ENCODE assay signal across 12 cellular contexts in the genomic region with DNA sequence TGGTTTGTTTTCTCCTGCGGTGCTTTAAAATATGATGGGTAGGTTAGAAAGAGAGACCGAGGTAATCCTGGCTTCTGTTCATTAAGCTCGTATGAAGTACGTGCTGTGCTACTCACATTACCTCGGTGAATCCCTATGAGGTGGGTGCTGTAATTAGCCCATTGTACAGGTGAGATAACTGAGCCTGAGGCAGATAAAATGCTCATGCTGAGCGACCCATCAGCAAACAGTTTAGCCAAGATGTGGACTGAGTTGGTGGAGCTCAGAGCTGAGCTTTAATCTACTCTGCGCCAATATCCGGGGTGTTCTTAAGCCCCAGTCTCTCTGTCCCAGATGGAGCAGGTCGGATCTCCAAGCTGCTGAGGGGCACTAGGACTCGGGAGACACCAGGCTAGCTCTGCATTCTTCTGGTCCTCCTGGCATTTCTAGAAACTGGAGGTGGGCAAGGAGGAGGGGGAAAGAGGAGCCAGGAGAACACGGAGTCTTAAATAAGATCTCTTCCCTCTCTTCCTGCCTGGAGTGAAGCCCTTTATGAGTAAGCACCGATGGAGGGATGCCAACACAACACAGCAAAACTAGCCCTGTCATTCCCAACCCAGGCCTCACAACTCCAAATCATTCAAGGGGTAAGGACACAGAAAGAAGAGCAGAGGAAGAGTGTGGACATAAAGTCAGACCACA.
DNase-seq lines count a peak whose midpoint lies in the region; ATAC-seq lines count a peak whose summit lies in the region.
"Had no signal": no experiment of that assay in that cellular context is flagged by ENCODE, and none has a peak within 500 bp of the region (broad histone marks: within the 10 kb centered on the region; RNA-seq: fewer than 3 reads in every experiment).

No MANE protein-coding gene starts in this region.

- DNase-seq in Daoy (ENCODE audit: low read depth) (peak; percentile 79), SJSA1 (ENCODE audit: low read depth in 1 of 2, low spot score in 2 of 2) (peak; percentile 59 to 68), fibroblast of the conjunctiva (ENCODE audit: low read depth) (peak; percentile 85), COLO668 (lab: John Stamatoyannopoulos, UW; ENCODE audit: unreplicated experiment) (no peak)
- DNase-seq in stimulated activated CD4-positive, alpha-beta T cell treated with anti-CD3 and anti-CD28 coated beads, Interleukin-2, amount 100 ng/mL, for 24 hours: no peak
- DNase-seq: MV-4-11, T-helper 2 cell had no signal

- H3K36me3 ChIP-seq in SJSA1 (no peaks in the 10 kb centered on the region), rectal smooth muscle tissue (ENCODE audit: control insufficient read depth, insufficient read depth, low read length) (no peaks in the 10 kb centered on the region)
- H3K36me3 ChIP-seq: breast epithelium, HAP-1 had no signal

- H3K27me3 ChIP-seq in SJSA1 (replicated peaks): no peaks in the 10 kb centered on the region
- H3K27me3 ChIP-seq in rectal smooth muscle tissue (ENCODE audit: control insufficient read depth, insufficient read depth, low read length): no peaks in the 10 kb centered on the region
- H3K27me3 ChIP-seq: breast epithelium had no signal

- ATAC-seq in GM19467 (IDR thresholded peaks at IDR 0.05; ENCODE audit: unreplicated experiment) (no peak), HG03571 (IDR thresholded peaks at IDR 0.05; ENCODE audit: unreplicated experiment) (no peak)

- H3K4me3 ChIP-seq in SJSA1 (no peak overlapping the region), rectal smooth muscle tissue (ENCODE audit: low read length) (no peak overlapping the region)
- H3K4me3 ChIP-seq: breast epithelium, HAP-1 had no signal

- no peak overlapping the region for H3K9ac ChIP-seq in rectal smooth muscle tissue (ENCODE audit: low read length)

- H3K9me3 ChIP-seq in SJSA1 (replicated peaks): no peaks in the 10 kb centered on the region
- H3K9me3 ChIP-seq: breast epithelium, HAP-1 had no signal

- H3K4me1 ChIP-seq in SJSA1 (replicated peaks) (peaks cover 10% of the 10 kb centered on the region), rectal smooth muscle tissue (ENCODE audit: control insufficient read depth, insufficient read depth, low read length) (peaks cover 25% of the 10 kb centered on the region)
- H3K4me1 ChIP-seq: breast epithelium, HAP-1 had no signal

- H3K27ac ChIP-seq in SJSA1: no peak overlapping the region
- H3K27ac ChIP-seq in rectal smooth muscle tissue (ENCODE audit: low read depth, low read length): peak overlapping the region; percentile 80
- H3K27ac ChIP-seq: breast epithelium had no signal

Comparison
In these comparisons a context has a peak if more than half of its experiments do, and no peak if none do; other contexts are left out.
1. DNase-seq: peak in Daoy (single experiment), SJSA1 (2 of 2) and fibroblast of the conjunctiva (single experiment); none in COLO668 (single experiment) and stimulated activated CD4-positive, alpha-beta T cell treated with anti-CD3 and anti-CD28 coated beads, Interleukin-2, amount 100 ng/mL, for 24 hours (0 of 2).